Comparison of ENCODE assay signal across 12 cellular contexts in the genomic region with DNA sequence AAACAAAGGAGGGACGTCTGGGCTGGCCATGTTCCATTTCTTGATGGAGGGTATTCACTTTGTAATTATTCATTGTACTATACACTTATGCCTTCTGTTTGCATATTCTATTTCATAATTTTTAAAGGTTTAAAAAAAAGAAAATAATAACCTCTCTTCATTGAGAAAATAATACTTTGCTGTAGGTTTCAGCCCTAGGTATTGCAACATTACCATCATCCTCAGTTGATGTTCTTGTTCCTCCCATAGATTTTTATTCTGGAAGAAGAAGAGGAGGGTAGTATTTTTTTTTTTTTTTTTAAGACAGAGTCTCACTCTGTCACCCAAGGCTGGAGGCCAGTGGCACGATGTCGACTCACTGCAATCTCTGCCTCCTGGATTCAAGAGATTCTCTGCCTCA. TPM values are rescaled to one million over a fixed set of nuclear protein-coding genes. Genes with fewer than 3 reads are reported as not detected.
A peak's percentile ranks its signal among the peaks of the same experiment; 100 is the strongest.
DNase-seq lines count a peak whose midpoint lies in the region; ATAC-seq and TF ChIP-seq lines count a peak whose summit lies in the region.
"Had no signal": no experiment of that assay in that cellular context is flagged by ENCODE, and none has a peak within 500 bp of the region (broad histone marks: within the 10 kb centered on the region; RNA-seq: fewer than 3 reads in every experiment).

No MANE protein-coding gene starts in this region.

- peaks cover 83% of the 10 kb centered on the region for H3K4me1 Mint-ChIP-seq in activated T-cell treated with anti-CD3 and anti-CD28 coated beads, Interleukin-2, amount 50 U/mL, for 24 hours (ENCODE audit: low read depth)
- peaks cover 65% of the 10 kb centered on the region for H3K4me1 Mint-ChIP-seq in activated T-helper 1 cell treated with anti-CD3 and anti-CD28 coated beads, Interleukin-12 subunit alpha, Interleukin-12 subunit beta, Interleukin-2, Interleukin-4 antibody, amounts not matched to agents 30 ng/mL and 10 ng/mL and 1 ng/mL, durations not matched to agents 14 hours and 24 hours and 36 hours (ENCODE audit: low read depth)

- intact Hi-C loops in activated T-helper 1 cell treated with anti-CD3 and anti-CD28 coated beads, Interleukin-12 subunit alpha, Interleukin-12 subunit beta, Interleukin-2, Interleukin-4 antibody, amounts not matched to agents 30 ng/mL and 10 ng/mL and 1 ng/mL, durations not matched to agents 14 hours and 24 hours and 36 hours (cut with micrococcal nuclease): loop anchor here (10.0 kb wide), 1 partner anchor 368 kb away; a partner anchor contains a TSS
- intact Hi-C loops in left lung (cut with DNase I): no loop called here

- TF ChIP-seq CTCF in left lung (IDR thresholded peaks at IDR 0.05): no peak
- no peak for TF ChIP-seq CTCF in thoracic aorta (IDR thresholded peaks at IDR 0.05)

- H3K36me3 Mint-ChIP-seq in activated T-cell treated with anti-CD3 and anti-CD28 coated beads, Interleukin-2, amount 50 U/mL, for 24 hours (ENCODE audit: low read depth): peaks cover 6% of the 10 kb centered on the region
- peaks cover 8% of the 10 kb centered on the region for H3K36me3 Mint-ChIP-seq in activated T-helper 1 cell treated with anti-CD3 and anti-CD28 coated beads, Interleukin-12 subunit alpha, Interleukin-12 subunit beta, Interleukin-2, Interleukin-4 antibody, amounts not matched to agents 30 ng/mL and 10 ng/mL and 1 ng/mL, durations not matched to agents 14 hours and 24 hours and 36 hours (ENCODE audit: low read depth)

- H3K27ac ChIP-seq in left lung (peak overlapping the region; percentile 77 to 85), thoracic aorta (peak overlapping the region; percentile 64 to 84)

- H3K4me3 Mint-ChIP-seq in activated T-cell treated with anti-CD3 and anti-CD28 coated beads, Interleukin-2, amount 50 U/mL, for 24 hours: no peak overlapping the region
- H3K4me3 Mint-ChIP-seq in activated T-helper 1 cell treated with anti-CD3 and anti-CD28 coated beads, Interleukin-12 subunit alpha, Interleukin-12 subunit beta, Interleukin-2, Interleukin-4 antibody, amounts not matched to agents 30 ng/mL and 10 ng/mL and 1 ng/mL, durations not matched to agents 14 hours and 24 hours and 36 hours: no peak overlapping the region

- H3K9me3 Mint-ChIP-seq in activated T-cell treated with anti-CD3 and anti-CD28 coated beads, Interleukin-2, amount 50 U/mL, for 24 hours: peaks cover 8% of the 10 kb centered on the region
- H3K9me3 Mint-ChIP-seq in activated T-helper 1 cell treated with anti-CD3 and anti-CD28 coated beads, Interleukin-12 subunit alpha, Interleukin-12 subunit beta, Interleukin-2, Interleukin-4 antibody, amounts not matched to agents 30 ng/mL and 10 ng/mL and 1 ng/mL, durations not matched to agents 14 hours and 24 hours and 36 hours: peaks cover 8% of the 10 kb centered on the region

- ATAC-seq in left lung (no peak), thoracic aorta (ENCODE audit: insufficient number of reproducible peaks, low FRiP score, low read depth) (no peak), GM21786 (IDR thresholded peaks at IDR 0.05; ENCODE audit: unreplicated experiment) (no peak)

- H3K27me3 Mint-ChIP-seq in activated T-cell treated with anti-CD3 and anti-CD28 coated beads, Interleukin-2, amount 50 U/mL, for 24 hours: no peaks in the 10 kb centered on the region
- H3K27me3 Mint-ChIP-seq in activated T-helper 1 cell treated with anti-CD3 and anti-CD28 coated beads, Interleukin-12 subunit alpha, Interleukin-12 subunit beta, Interleukin-2, Interleukin-4 antibody, amounts not matched to agents 30 ng/mL and 10 ng/mL and 1 ng/mL, durations not matched to agents 14 hours and 24 hours and 36 hours (ENCODE audit: insufficient read depth): no peaks in the 10 kb centered on the region

- H3K27me3 ChIP-seq in left lung (no peaks in the 10 kb centered on the region), thoracic aorta (replicated peaks; ENCODE audit: insufficient read depth) (no peaks in the 10 kb centered on the region)
- H3K27me3 ChIP-seq: SJCRH30 had no signal

- H3K9me3 ChIP-seq in left lung (no peaks in the 10 kb centered on the region), thoracic aorta (no peaks in the 10 kb centered on the region)
- H3K9me3 ChIP-seq: SJCRH30 had no signal

- no peaks in the 10 kb centered on the region for H3K36me3 ChIP-seq in left lung
- H3K36me3 ChIP-seq in thoracic aorta: no peaks in the 10 kb centered on the region
- H3K36me3 ChIP-seq: SJCRH30 had no signal

- peaks cover 14 to 70% of the 10 kb centered on the region in 2 donors for H3K4me1 ChIP-seq in left lung
- peaks cover 25 to 52% of the 10 kb centered on the region in 2 donors for H3K4me1 ChIP-seq in thoracic aorta (ENCODE audit: control insufficient read depth in 1 of 2, low read depth in 2 of 2)

- H3K27ac Mint-ChIP-seq in activated T-cell treated with anti-CD3 and anti-CD28 coated beads, Interleukin-2, amount 50 U/mL, for 24 hours: peak overlapping the region; percentile 99
- H3K27ac Mint-ChIP-seq in activated T-helper 1 cell treated with anti-CD3 and anti-CD28 coated beads, Interleukin-12 subunit alpha, Interleukin-12 subunit beta, Interleukin-2, Interleukin-4 antibody, amounts not matched to agents 30 ng/mL and 10 ng/mL and 1 ng/mL, durations not matched to agents 14 hours and 24 hours and 36 hours: peak overlapping the region; percentile 94

- H3K4me3 ChIP-seq in left lung (no peak overlapping the region), thoracic aorta (no peak overlapping the region)
- H3K4me3 ChIP-seq: SJCRH30 had no signal

- DNase-seq in activated T-cell treated with anti-CD3 and anti-CD28 coated beads, Interleukin-2, amount 50 U/mL, for 24 hours: no peak
- DNase-seq in activated T-cell treated with anti-CD3 and anti-CD28 coated beads, Interleukin-2, amount 50 U/mL, for 1 hour: no peak
- DNase-seq in activated T-helper 1 cell treated with anti-CD3 and anti-CD28 coated beads, Interleukin-12 subunit alpha, Interleukin-12 subunit beta, Interleukin-2, Interleukin-4 antibody, amounts not matched to agents 30 ng/mL and 10 ng/mL and 1 ng/mL, durations not matched to agents 14 hours and 24 hours and 36 hours (ENCODE audit: low spot score): no peak
- DNase-seq in left lung: no peak
- DNase-seq in thoracic aorta (ENCODE audit: low spot score): no peak
- DNase-seq in superior temporal gyrus (ENCODE audit: extremely low spot score): no peak
- DNase-seq in activated CD8-positive, alpha-beta memory T cell treated with anti-CD3 and anti-CD28 coated beads for 24 hours: no peak
- DNase-seq: NCI-H1092 treated with DMSO at 0.1 percent for 48 hours; NCI-H526; stimulated activated CD4-positive, alpha-beta T cell treated with anti-CD3 and anti-CD28 coated beads, Interleukin-12 subunit alpha, Interleukin-12 subunit beta, amount 100 ng/mL, for 4 hours had no signal

RNA-seq across cellular contexts. Expression of a gene that starts 54.7 kb away (rescaled TPM):
- 88.9 and 91.5 TPM in 2 replicates for total RNA-seq in activated T-helper 1 cell treated with anti-CD3 and anti-CD28 coated beads, Interleukin-12 subunit alpha, Interleukin-12 subunit beta, Interleukin-2, Interleukin-4 antibody, amounts not matched to agents 30 ng/mL and 10 ng/mL and 1 ng/mL, durations not matched to agents 14 hours and 24 hours and 36 hours
- 10 to 100 TPM; 15.8 to 19.0 TPM for total RNA-seq in left lung
- total RNA-seq in thoracic aorta: 10 to 100 TPM; 27.3 to 35.3 TPM
